9 cellular contexts compared by ENCODE assay signal in genomic region chr7:55020481-55020871, GRCh38. TPM values are rescaled to one million over a fixed set of nuclear protein-coding genes. Genes with fewer than 3 reads are reported as not detected.
DNase-seq lines count a peak whose midpoint lies in the region; ATAC-seq, FAIRE-seq and TF ChIP-seq lines count a peak whose summit lies in the region.
"Had no signal": no experiment of that assay in that cellular context is flagged by ENCODE, and none has a peak within 500 bp of the region (broad histone marks: within the 10 kb centered on the region; RNA-seq: fewer than 3 reads in every experiment).

No MANE protein-coding gene starts in this region.

- H3K4me1 ChIP-seq in HepG2 (ENCODE audit: insufficient read depth, low read length) (peaks cover 54% of the 10 kb centered on the region), thyroid gland (peaks cover 41 to 55% of the 10 kb centered on the region in 2 donors)

- DNase-seq in HuH-7 (ENCODE audit: low spot score) = peak; percentile 52
- peak; percentile 56 for DNase-seq in choroid plexus epithelial cell (ENCODE audit: low read depth)
- DNase-seq in HepG2 (ENCODE audit: low spot score) = no peak
- peak; percentile 69 to 73 for DNase-seq in thyroid gland
- no peak for DNase-seq in SKM-1 treated with dmso at 0.1 percent for 144 hours (lab: John Stamatoyannopoulos, UW; ENCODE audit: unreplicated experiment)
- no peak for DNase-seq in activated CD4-positive, alpha-beta T cell treated with anti-CD3 and anti-CD28 coated beads for 48 hours
- DNase-seq in occipital lobe (lab: John Stamatoyannopoulos, UW) = no peak

- no peak overlapping the region for H3K9ac ChIP-seq in HepG2 (ENCODE audit: insufficient read depth, low read depth, low read length)

- H3K27ac ChIP-seq in HepG2 (ENCODE audit: extremely low read length, insufficient read depth, low read length) = no peak overlapping the region
- H3K27ac ChIP-seq in thyroid gland = peak overlapping the region; percentile 91 to 97 (median 96)

- no TSS peak for BruUV-seq in HepG2 (replicated peaks; lab: Mats Ljungman, UMichigan)

- CTCF ChIA-PET in HepG2 (lab: Yijun Ruan, JAX; ENCODE audit: low intra/inter-chr PET ratio, low total read pairs) = no interaction called here

- H3K27me3 ChIP-seq in HepG2 (ENCODE audit: control insufficient read depth in 1 of 2, insufficient read depth in 2 of 2, low read length in 2 of 2) = peaks cover 7 to 26% of the 10 kb centered on the region in 2 experiments
- no peaks in the 10 kb centered on the region for H3K27me3 ChIP-seq in thyroid gland

- H3K36me3 ChIP-seq in HepG2 (replicated peaks in 1 of 2; ENCODE audit: control insufficient read depth in 1 of 2, insufficient read depth in 2 of 2, low read length in 2 of 2) (no peaks in the 10 kb centered on the region), thyroid gland (no peaks in the 10 kb centered on the region)

- in situ Hi-C loops in HepG2 (cut with HindIII; ENCODE audit: extremely low pct_ligation_motif_present, low pct_unique_long_range_greater_than_20kb) = no loop called here

- H4K20me1 ChIP-seq in HepG2 (ENCODE audit: insufficient read depth, low read length) = no peaks in the 10 kb centered on the region

- no peaks in the 10 kb centered on the region for H3K9me3 ChIP-seq in HepG2 (ENCODE audit: low read length)
- H3K9me3 ChIP-seq in thyroid gland = no peaks in the 10 kb centered on the region

- POLR2A ChIA-PET in HepG2 (lab: Yijun Ruan, JAX) = interaction anchor here (1.2 to 1.8 kb wide), 2 partner anchors 57 to 168 kb away, joined by 3 to 6 read pairs; no protein-coding TSS in a partner anchor

- TF ChIP-seq CTCF in choroid plexus epithelial cell (conservative IDR thresholded peaks at IDR 0.05; ENCODE audit: low read depth, low read length) (no peak), HepG2 (CRISPR knock-in tag; IDR thresholded peaks at IDR 0.05) (no peak), thyroid gland (IDR thresholded peaks at IDR 0.05) (no peak)

- TF ChIP-seq EP300 in HepG2 (IDR thresholded peaks at IDR 0.05; ENCODE audit: low read depth in 2 of 2, low read length in 2 of 2) (no peak), HepG2 (CRISPR knock-in tag; IDR thresholded peaks at IDR 0.05; ENCODE audit: borderline replicate concordance) (no peak)

- no peak overlapping the region for H2AFZ ChIP-seq in HepG2 (ENCODE audit: low read length)

- ATAC-seq in HepG2 = no peak
- ATAC-seq in HG02885 (IDR thresholded peaks at IDR 0.05; ENCODE audit: poor library complexity, unreplicated experiment) = no peak

- intact Hi-C loops in HepG2 (cut with micrococcal nuclease; ENCODE audit: unreplicated experiment) = no loop called here
- intact Hi-C loops in thyroid gland (cut with DNase I) = no loop called here

- 78% methylated on average over 11 of the region's 11 CpGs for WGBS in HepG2 (ENCODE audit: low lambda C conversion rate)
- 45% methylated on average over 11 of the region's 11 CpGs for WGBS in thyroid gland, 2 donors

- H3K79me2 ChIP-seq in HepG2 (ENCODE audit: insufficient read depth, low read length) = peaks cover 4% of the 10 kb centered on the region

- H3K4me3 ChIP-seq in choroid plexus epithelial cell (ENCODE audit: low read depth, low read length) (peak overlapping the region; percentile 85), HepG2 (replicated peaks in 1 of 3; ENCODE audit: insufficient read depth in 1 of 3, low read depth in 2 of 3, low read length in 3 of 3) (peak overlapping the region in 2 of 3 experiments; percentile 64 to 74; a peak in 2 of 6 replicates), thyroid gland (replicated peaks in 1 of 3) (peak overlapping the region; percentile 57 to 89 (median 71))

- no peak for TF ChIP-seq RAD21 in HepG2 (CRISPR knock-in tag; IDR thresholded peaks at IDR 0.05)

- peak overlapping the region; percentile 76 for H3K4me2 ChIP-seq in HepG2 (ENCODE audit: low read depth, low read length)

- no peak for FAIRE-seq in HepG2 (lab: Jason Lieb, UNC)

- TF ChIP-seq POLR2A in HepG2 (IDR thresholded peaks at IDR 0.05; ENCODE audit: insufficient read depth in 1 of 2, low read depth in 2 of 2, low read length in 2 of 2) (no peak), thyroid gland (IDR thresholded peaks at IDR 0.05) (peak in 1 of 2 donors; percentile 17)

TF ChIP-seq in HepG2, 621 proteins besides CTCF, POLR2A, EP300 and RAD21:
- TF ChIP-seq CC2D1A (CRISPR knock-in tag; IDR thresholded peaks at IDR 0.05) (no peak), CEBPB (IDR thresholded peaks at IDR 0.05; ENCODE audit: borderline replicate concordance, low read depth, low read length) (peak; percentile 54; the same call in 1 of the 2 replicates), CEBPG (CRISPR knock-in tag; IDR thresholded peaks at IDR 0.05) (no peak), TIGD3 (CRISPR knock-in tag; IDR thresholded peaks at IDR 0.05; ENCODE audit: borderline replicate concordance) (no peak)

RNA-seq across cellular contexts. Expression of gene EGFR, which starts 1.7 kb away (rescaled TPM):
- 7.0 TPM in 2 replicates for total RNA-seq in HepG2 (2016; rRNA removed; fragmentation: Illumina TruSeq; extraction: Trizol)
- total RNA-seq in HepG2 (2016; cell fraction: cytosol; rRNA removed; fragmentation: Illumina TruSeq; extraction: Trizol; ENCODE audit: low read depth) = 1.3 and 1.9 TPM in 2 replicates
- total RNA-seq in HepG2 (2016; cell fraction: insoluble cytoplasmic fraction; rRNA removed; fragmentation: Illumina TruSeq; extraction: Trizol) = 5.7 and 7.1 TPM in 2 replicates
- total RNA-seq in HepG2 (2016; cell fraction: membrane; rRNA removed; fragmentation: Illumina TruSeq; extraction: Trizol) = 3.8 and 3.9 TPM in 2 replicates
- total RNA-seq in HepG2 (2016; cell fraction: nucleus; rRNA removed; fragmentation: Illumina TruSeq; extraction: Trizol) = 18.3 and 21.6 TPM in 2 replicates
- polyA plus RNA-seq in HepG2 (2011; rRNA removed) = 7.9 and 10.0 TPM in 2 replicates
- 5.7 and 6.5 TPM in 2 replicates for polyA plus RNA-seq in HepG2 (2011; cell fraction: cytosol; rRNA removed)
- 15.6 and 16.1 TPM in 2 replicates for polyA plus RNA-seq in HepG2 (2011; cell fraction: nucleus; rRNA removed)
- 12.3 and 19.1 TPM in 2 replicates for polyA plus RNA-seq in HepG2 (2012)
- polyA plus RNA-seq in HepG2 (2016; cell fraction: cytosol; fragmentation: Illumina TruSeq; extraction: Trizol; ENCODE audit: low read depth) = 0.76 and 0.86 TPM in 2 replicates
- 4.0 and 4.9 TPM in 2 replicates for polyA plus RNA-seq in HepG2 (2016; cell fraction: insoluble cytoplasmic fraction; fragmentation: Illumina TruSeq; extraction: Trizol; ENCODE audit: low read depth)
- polyA plus RNA-seq in HepG2 (2016; cell fraction: membrane; fragmentation: Illumina TruSeq; extraction: Trizol; ENCODE audit: low read depth) = 1.4 and 1.9 TPM in 2 replicates
- 17.3 and 18.5 TPM in 2 replicates for polyA plus RNA-seq in HepG2 (2016; cell fraction: nucleus; fragmentation: Illumina TruSeq; extraction: Trizol; ENCODE audit: insufficient read depth, low read depth)
- polyA minus RNA-seq in HepG2 (2011; rRNA and poly(A)+ RNA removed; ENCODE audit: low replicate concordance) = 21.0 and 51.4 TPM in 2 replicates
- 9.3 and 14.3 TPM in 2 replicates for polyA minus RNA-seq in HepG2 (2011; cell fraction: cytosol; rRNA and poly(A)+ RNA removed)
- 25.0 and 26.9 TPM in 2 replicates for polyA minus RNA-seq in HepG2 (2011; cell fraction: nucleus; rRNA and poly(A)+ RNA removed)
- total RNA-seq in thyroid gland = 10 to 100 TPM; 57.5 to 96.2 (median 84.7) TPM
- 9.4 TPM for total RNA-seq in occipital lobe
- total RNA-seq: activated CD8-positive, alpha-beta memory T cell treated with anti-CD3 and anti-CD28 coated beads for 36 hours had no signal

Comparison
In these comparisons a context has a peak if more than half of its experiments do, and no peak if none do; other contexts are left out.
1. DNase-seq: peak in HuH-7 (single experiment), choroid plexus epithelial cell (single experiment) and thyroid gland (2 of 2); none in HepG2 (single experiment), SKM-1 treated with dmso at 0.1 percent for 144 hours (single experiment), activated CD4-positive, alpha-beta T cell treated with anti-CD3 and anti-CD28 coated beads for 48 hours (single experiment) and occipital lobe (single experiment).
2. Peak in every context shown above with its lines, with median percentiles within 50 percentile points of each other: H3K4me3 ChIP-seq.